1 cellular context compared by ENCODE assay signal in the genomic region with DNA sequence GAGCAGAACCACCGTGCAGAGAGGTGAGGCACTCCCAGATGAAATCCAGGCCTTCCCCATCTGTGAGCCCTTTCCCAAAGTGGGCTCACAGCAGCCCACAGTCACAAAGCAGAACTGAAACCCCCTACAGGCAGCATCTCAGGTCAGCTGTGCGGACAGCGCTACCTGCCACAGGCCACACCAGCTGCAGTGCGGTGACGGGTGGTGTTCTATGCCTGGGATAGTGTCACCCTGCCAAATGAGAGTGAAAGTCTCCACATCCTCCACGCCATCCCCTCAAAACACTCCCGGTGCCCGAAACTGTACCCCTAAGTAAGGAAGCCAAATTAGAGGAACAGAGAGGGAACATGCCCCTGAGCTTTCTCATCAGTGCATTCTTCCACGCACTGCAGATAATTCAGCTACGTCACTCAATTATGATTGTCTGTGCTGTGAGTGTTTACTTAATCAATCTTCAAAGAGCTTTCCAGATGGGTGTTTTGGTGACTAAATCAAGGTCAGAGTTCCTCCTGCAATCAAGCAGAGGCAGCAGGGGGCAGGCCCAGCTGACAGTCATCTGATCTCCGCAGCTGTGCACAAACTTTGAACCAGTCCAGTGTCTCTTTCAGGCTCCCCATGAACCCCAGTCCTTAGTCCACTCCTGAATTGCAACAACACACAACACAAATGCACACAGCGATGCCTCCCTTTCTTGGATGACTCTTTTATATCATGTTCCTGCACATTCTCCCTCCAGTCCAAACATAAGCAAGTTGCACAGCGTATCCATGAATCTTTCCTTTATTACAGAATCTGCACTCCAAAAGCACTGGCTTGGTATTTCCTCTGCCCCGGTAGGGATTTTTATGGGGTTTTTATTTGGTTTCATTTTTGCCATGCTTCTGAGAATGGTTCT.
TF ChIP-seq lines count a peak whose summit lies in the region.

No MANE protein-coding gene starts in this region.

TF ChIP-seq in HEK293, 187 proteins besides CTCF, POLR2A, EP300 and RAD21 (continued from another document and continues in another):
- TF ChIP-seq, protein P1, sequence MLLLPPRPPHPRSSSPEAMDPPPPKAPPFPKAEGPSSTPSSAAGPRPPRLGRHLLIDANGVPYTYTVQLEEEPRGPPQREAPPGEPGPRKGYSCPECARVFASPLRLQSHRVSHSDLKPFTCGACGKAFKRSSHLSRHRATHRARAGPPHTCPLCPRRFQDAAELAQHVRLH (tag by site-specific recombination; IDR thresholded peaks at IDR 0.05) = 0 out of 2 replicates have a peak, but pooled peaks have one; percentile 3
- peak; percentile 40; the same call in 1 of the 2 replicates for TF ChIP-seq ZBTB8A (tag by site-specific recombination; IDR thresholded peaks at IDR 0.05)
- TF ChIP-seq, protein P2, sequence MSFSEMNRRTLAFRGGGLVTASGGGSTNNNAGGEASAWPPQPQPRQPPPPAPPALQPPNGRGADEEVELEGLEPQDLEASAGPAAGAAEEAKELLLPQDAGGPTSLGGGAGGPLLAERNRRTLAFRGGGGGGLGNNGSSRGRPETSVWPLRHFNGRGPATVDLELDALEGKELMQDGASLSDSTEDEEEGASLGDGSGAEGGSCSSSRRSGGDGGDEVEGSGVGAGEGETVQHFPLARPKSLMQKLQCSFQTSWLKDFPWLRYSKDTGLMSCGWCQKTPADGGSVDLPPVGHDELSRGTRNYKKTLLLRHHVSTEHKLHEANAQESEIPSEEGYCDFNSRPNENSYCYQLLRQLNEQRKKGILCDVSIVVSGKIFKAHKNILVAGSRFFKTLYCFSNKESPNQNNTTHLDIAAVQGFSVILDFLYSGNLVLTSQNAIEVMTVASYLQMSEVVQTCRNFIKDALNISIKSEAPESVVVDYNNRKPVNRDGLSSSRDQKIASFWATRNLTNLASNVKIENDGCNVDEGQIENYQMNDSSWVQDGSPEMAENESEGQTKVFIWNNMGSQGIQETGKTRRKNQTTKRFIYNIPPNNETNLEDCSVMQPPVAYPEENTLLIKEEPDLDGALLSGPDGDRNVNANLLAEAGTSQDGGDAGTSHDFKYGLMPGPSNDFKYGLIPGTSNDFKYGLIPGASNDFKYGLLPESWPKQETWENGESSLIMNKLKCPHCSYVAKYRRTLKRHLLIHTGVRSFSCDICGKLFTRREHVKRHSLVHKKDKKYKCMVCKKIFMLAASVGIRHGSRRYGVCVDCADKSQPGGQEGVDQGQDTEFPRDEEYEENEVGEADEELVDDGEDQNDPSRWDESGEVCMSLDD (tag by site-specific recombination; IDR thresholded peaks at IDR 0.05) = peak; percentile 81
- no peak for TF ChIP-seq ZNF174 (tag by site-specific recombination; IDR thresholded peaks at IDR 0.05)
- TF ChIP-seq ZNF596 (tag by site-specific recombination; IDR thresholded peaks at IDR 0.05) = no peak
- TF ChIP-seq, protein P3, sequence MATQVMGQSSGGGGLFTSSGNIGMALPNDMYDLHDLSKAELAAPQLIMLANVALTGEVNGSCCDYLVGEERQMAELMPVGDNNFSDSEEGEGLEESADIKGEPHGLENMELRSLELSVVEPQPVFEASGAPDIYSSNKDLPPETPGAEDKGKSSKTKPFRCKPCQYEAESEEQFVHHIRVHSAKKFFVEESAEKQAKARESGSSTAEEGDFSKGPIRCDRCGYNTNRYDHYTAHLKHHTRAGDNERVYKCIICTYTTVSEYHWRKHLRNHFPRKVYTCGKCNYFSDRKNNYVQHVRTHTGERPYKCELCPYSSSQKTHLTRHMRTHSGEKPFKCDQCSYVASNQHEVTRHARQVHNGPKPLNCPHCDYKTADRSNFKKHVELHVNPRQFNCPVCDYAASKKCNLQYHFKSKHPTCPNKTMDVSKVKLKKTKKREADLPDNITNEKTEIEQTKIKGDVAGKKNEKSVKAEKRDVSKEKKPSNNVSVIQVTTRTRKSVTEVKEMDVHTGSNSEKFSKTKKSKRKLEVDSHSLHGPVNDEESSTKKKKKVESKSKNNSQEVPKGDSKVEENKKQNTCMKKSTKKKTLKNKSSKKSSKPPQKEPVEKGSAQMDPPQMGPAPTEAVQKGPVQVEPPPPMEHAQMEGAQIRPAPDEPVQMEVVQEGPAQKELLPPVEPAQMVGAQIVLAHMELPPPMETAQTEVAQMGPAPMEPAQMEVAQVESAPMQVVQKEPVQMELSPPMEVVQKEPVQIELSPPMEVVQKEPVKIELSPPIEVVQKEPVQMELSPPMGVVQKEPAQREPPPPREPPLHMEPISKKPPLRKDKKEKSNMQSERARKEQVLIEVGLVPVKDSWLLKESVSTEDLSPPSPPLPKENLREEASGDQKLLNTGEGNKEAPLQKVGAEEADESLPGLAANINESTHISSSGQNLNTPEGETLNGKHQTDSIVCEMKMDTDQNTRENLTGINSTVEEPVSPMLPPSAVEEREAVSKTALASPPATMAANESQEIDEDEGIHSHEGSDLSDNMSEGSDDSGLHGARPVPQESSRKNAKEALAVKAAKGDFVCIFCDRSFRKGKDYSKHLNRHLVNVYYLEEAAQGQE (tag by site-specific recombination; IDR thresholded peaks at IDR 0.05) = peak; percentile 84
- TF ChIP-seq KLF9 (tag by site-specific recombination; IDR thresholded peaks at IDR 0.05; ENCODE audit: low read depth) = no peak
- TF ChIP-seq, protein P4, sequence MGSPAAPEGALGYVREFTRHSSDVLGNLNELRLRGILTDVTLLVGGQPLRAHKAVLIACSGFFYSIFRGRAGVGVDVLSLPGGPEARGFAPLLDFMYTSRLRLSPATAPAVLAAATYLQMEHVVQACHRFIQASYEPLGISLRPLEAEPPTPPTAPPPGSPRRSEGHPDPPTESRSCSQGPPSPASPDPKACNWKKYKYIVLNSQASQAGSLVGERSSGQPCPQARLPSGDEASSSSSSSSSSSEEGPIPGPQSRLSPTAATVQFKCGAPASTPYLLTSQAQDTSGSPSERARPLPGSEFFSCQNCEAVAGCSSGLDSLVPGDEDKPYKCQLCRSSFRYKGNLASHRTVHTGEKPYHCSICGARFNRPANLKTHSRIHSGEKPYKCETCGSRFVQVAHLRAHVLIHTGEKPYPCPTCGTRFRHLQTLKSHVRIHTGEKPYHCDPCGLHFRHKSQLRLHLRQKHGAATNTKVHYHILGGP (tag by site-specific recombination; IDR thresholded peaks at IDR 0.05) = peak; percentile 45; the same call in 1 of the 2 replicates
- TF ChIP-seq ZBTB48 (tag by site-specific recombination; IDR thresholded peaks at IDR 0.05) = peak; percentile 72
- TF ChIP-seq GLIS2 (tag by site-specific recombination; IDR thresholded peaks at IDR 0.05) = peak; percentile 81; the same call in 1 of the 2 replicates
- TF ChIP-seq KLF10 (tag by site-specific recombination; IDR thresholded peaks at IDR 0.05) = peak; percentile 91
- peak; percentile 98 for TF ChIP-seq ZNF223 (tag by site-specific recombination; IDR thresholded peaks at IDR 0.05)
- TF ChIP-seq ZFP69B (tag by site-specific recombination; IDR thresholded peaks at IDR 0.05) = peak; percentile 72
- TF ChIP-seq ZBTB17 (tag by site-specific recombination; IDR thresholded peaks at IDR 0.05) = peak; percentile 95
- peak; percentile 87 for TF ChIP-seq TRIM28 (IDR thresholded peaks at IDR 0.05; ENCODE audit: borderline replicate concordance, low read length)
- peak; percentile 48 for TF ChIP-seq ZNF335 (tag by site-specific recombination; conservative IDR thresholded peaks at IDR 0.05)
- peak; percentile 15; the same call in 1 of the 2 replicates for TF ChIP-seq ZNF623 (tag by site-specific recombination; IDR thresholded peaks at IDR 0.05)
- TF ChIP-seq, protein P5, sequence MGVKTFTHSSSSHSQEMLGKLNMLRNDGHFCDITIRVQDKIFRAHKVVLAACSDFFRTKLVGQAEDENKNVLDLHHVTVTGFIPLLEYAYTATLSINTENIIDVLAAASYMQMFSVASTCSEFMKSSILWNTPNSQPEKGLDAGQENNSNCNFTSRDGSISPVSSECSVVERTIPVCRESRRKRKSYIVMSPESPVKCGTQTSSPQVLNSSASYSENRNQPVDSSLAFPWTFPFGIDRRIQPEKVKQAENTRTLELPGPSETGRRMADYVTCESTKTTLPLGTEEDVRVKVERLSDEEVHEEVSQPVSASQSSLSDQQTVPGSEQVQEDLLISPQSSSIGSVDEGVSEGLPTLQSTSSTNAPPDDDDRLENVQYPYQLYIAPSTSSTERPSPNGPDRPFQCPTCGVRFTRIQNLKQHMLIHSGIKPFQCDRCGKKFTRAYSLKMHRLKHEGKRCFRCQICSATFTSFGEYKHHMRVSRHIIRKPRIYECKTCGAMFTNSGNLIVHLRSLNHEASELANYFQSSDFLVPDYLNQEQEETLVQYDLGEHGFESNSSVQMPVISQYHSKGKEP (tag by site-specific recombination; IDR thresholded peaks at IDR 0.05) = peak; percentile 54
- peak; percentile 93 for TF ChIP-seq ZNF843 (tag by site-specific recombination; IDR thresholded peaks at IDR 0.05)
- TF ChIP-seq GLIS1 (tag by site-specific recombination; IDR thresholded peaks at IDR 0.05) = peak; percentile 91
- 0 out of 2 replicates have a peak, but pooled peaks have one; percentile 35 for TF ChIP-seq ZNF146 (tag by site-specific recombination; IDR thresholded peaks at IDR 0.05)
- TF ChIP-seq BCL11A (tag by site-specific recombination; IDR thresholded peaks at IDR 0.05; ENCODE audit: low read depth) = 0 out of 2 replicates have a peak, but pooled peaks have one; percentile 74
- TF ChIP-seq, protein P6, sequence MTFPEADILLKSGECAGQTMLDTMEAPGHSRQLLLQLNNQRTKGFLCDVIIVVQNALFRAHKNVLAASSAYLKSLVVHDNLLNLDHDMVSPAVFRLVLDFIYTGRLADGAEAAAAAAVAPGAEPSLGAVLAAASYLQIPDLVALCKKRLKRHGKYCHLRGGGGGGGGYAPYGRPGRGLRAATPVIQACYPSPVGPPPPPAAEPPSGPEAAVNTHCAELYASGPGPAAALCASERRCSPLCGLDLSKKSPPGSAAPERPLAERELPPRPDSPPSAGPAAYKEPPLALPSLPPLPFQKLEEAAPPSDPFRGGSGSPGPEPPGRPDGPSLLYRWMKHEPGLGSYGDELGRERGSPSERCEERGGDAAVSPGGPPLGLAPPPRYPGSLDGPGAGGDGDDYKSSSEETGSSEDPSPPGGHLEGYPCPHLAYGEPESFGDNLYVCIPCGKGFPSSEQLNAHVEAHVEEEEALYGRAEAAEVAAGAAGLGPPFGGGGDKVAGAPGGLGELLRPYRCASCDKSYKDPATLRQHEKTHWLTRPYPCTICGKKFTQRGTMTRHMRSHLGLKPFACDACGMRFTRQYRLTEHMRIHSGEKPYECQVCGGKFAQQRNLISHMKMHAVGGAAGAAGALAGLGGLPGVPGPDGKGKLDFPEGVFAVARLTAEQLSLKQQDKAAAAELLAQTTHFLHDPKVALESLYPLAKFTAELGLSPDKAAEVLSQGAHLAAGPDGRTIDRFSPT (tag by site-specific recombination; IDR thresholded peaks at IDR 0.05) = peak; percentile 79; the same call in 1 of the 2 replicates
- TF ChIP-seq, protein P7, sequence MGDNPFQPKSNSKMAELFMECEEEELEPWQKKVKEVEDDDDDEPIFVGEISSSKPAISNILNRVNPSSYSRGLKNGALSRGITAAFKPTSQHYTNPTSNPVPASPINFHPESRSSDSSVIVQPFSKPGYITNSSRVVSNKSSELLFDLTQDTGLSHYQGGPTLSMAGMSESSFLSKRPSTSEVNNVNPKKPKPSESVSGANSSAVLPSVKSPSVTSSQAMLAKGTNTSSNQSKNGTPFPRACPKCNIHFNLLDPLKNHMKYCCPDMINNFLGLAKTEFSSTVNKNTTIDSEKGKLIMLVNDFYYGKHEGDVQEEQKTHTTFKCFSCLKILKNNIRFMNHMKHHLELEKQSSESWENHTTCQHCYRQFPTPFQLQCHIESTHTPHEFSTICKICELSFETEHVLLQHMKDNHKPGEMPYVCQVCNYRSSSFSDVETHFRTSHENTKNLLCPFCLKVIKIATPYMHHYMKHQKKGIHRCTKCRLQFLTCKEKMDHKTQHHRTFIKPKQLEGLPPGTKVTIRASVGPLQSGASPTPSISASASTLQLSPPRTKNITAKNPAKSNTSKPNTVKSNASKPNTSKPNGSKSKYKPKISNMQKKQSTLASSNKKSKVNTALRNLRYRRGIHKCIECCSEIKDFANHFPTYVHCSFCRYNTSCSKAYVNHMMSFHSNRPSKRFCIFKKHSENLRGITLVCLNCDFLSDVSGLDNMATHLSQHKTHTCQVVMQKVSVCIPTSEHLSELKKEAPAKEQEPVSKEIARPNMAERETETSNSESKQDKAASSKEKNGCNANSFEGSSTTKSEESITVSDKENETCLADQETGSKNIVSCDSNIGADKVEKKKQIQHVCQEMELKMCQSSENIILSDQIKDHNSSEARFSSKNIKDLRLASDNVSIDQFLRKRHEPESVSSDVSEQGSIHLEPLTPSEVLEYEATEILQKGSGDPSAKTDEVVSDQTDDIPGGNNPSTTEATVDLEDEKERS (tag by site-specific recombination; IDR thresholded peaks at IDR 0.05) = 0 out of 2 replicates have a peak, but pooled peaks have one; percentile 17
- TF ChIP-seq ZNF184 (tag by site-specific recombination; IDR thresholded peaks at IDR 0.05) = peak; percentile 73
- TF ChIP-seq ZNF24 (tag by site-specific recombination; IDR thresholded peaks at IDR 0.05) = peak; percentile 95
- peak; percentile 96 for TF ChIP-seq SP7 (tag by site-specific recombination; IDR thresholded peaks at IDR 0.05)
- TF ChIP-seq ZNF366 (tag by site-specific recombination; conservative IDR thresholded peaks at IDR 0.05) = peak; percentile 94
- TF ChIP-seq ATF2 (tag by site-specific recombination; IDR thresholded peaks at IDR 0.05; ENCODE audit: low read depth) = peak; percentile 93
- 0 out of 2 replicates have a peak, but pooled peaks have one; percentile 51 for TF ChIP-seq ZSCAN30 (tag by site-specific recombination; IDR thresholded peaks at IDR 0.05)
- peak; percentile 84 for TF ChIP-seq WT1 (tag by site-specific recombination; IDR thresholded peaks at IDR 0.05)
- TF ChIP-seq OSR2 (tag by site-specific recombination; IDR thresholded peaks at IDR 0.05) = peak; percentile 83; the same call in 1 of the 2 replicates
- no peak for TF ChIP-seq ZNF423 (tag by site-specific recombination; IDR thresholded peaks at IDR 0.05)
